ENCODE assay signal across 21 cellular contexts in the genomic region with DNA sequence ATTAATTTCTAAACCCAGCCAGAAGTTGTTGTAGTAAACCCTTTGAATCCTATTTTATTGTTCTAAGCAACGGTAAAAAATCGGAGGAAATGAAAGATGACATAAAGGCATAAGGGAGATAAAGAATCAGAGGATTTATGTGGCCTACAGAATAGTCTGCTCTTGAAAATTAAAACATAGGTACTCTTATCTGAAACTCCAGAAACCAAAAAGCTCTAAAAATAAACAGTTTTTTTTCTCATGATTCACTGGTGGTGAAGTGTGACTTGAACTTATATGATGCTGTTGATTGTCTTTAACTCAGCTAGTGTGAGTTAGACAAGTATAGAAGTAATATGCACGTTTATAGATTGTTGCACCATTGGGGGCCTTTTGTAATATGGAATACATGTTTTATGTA.
"Had no signal": no experiment of that assay in that cellular context is flagged by ENCODE, and none has a peak within 500 bp of the region (broad histone marks: within the 10 kb centered on the region; RNA-seq: fewer than 3 reads in every experiment).

No MANE protein-coding gene starts in this region.

- H3K27me3 Mint-ChIP-seq: IgD-negative memory B cell had no signal

- DNase-seq: KBM-7; MG63; NCI-H1092 treated with DMSO at 0.1 percent for 48 hours; NCI-H1436; NCI-H187; NCI-H2029; NCI-H2081 treated with DMSO at 0.1 percent for 48 hours; NCI-H2171; NCI-H226; NCI-H446; NCI-H510A; NCI-H524 treated with DMSO at 0.1 percent for 48 hours; NCI-H69; NCI-H774; NK-92 treated with Interleukin-12 subunit alpha and Interleukin-12 subunit beta, amount 100 ng/mL, for 24 hours; PC-9; Peyer's patch; SIG-M5 had no signal

- H3K27ac Mint-ChIP-seq: IgD-negative memory B cell had no signal

- H3K4me1 ChIP-seq: Peyer's patch, SJSA1 had no signal

- H3K9me3 Mint-ChIP-seq: IgD-negative memory B cell had no signal

- H3K4me3 ChIP-seq: MG63, PC-9, Peyer's patch, SJSA1, SK-N-MC had no signal

- H2AFZ ChIP-seq: PC-9 had no signal

- H3K4me2 ChIP-seq: PC-9 had no signal

- H3K27ac ChIP-seq: PC-9, Peyer's patch, SJSA1, SK-N-MC had no signal

- H3K27me3 ChIP-seq: MG63, Peyer's patch, SJSA1 had no signal

- H3K4me3 Mint-ChIP-seq: IgD-negative memory B cell had no signal

- H3K9me3 ChIP-seq: MG63, Peyer's patch, SJSA1 had no signal
